In genomic region chr1:66438062-66438970, GRCh38 we compare ENCODE assay signal across 1 cellular context.
TF ChIP-seq lines count a peak whose summit lies in the region.

No MANE protein-coding gene starts in this region.

TF ChIP-seq in IMR-90, 13 proteins besides CTCF, POLR2A, EP300 and RAD21:
- no peak for TF ChIP-seq CHD1 (IDR thresholded peaks at IDR 0.05; ENCODE audit: low read depth, low read length)
- TF ChIP-seq BHLHE40 (IDR thresholded peaks at IDR 0.05; ENCODE audit: low read depth, low read length) = no peak
- no peak for TF ChIP-seq SMC3 (IDR thresholded peaks at IDR 0.05; ENCODE audit: low read depth, low read length)
- TF ChIP-seq NFE2L2 (IDR thresholded peaks at IDR 0.05; ENCODE audit: low read depth, low read length) = no peak
- TF ChIP-seq, protein P1, sequence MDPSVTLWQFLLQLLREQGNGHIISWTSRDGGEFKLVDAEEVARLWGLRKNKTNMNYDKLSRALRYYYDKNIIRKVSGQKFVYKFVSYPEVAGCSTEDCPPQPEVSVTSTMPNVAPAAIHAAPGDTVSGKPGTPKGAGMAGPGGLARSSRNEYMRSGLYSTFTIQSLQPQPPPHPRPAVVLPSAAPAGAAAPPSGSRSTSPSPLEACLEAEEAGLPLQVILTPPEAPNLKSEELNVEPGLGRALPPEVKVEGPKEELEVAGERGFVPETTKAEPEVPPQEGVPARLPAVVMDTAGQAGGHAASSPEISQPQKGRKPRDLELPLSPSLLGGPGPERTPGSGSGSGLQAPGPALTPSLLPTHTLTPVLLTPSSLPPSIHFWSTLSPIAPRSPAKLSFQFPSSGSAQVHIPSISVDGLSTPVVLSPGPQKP (IDR thresholded peaks at IDR 0.05; ENCODE audit: borderline replicate concordance, low read depth, low read length) = no peak
- no peak for TF ChIP-seq FOS (IDR thresholded peaks at IDR 0.05; ENCODE audit: low read depth, low read length)
- TF ChIP-seq MAFK (IDR thresholded peaks at IDR 0.05; ENCODE audit: low read depth, low read length) = no peak
- TF ChIP-seq MAZ (IDR thresholded peaks at IDR 0.05; ENCODE audit: borderline replicate concordance, low read depth, low read length) = no peak
- no peak for TF ChIP-seq CEBPB (IDR thresholded peaks at IDR 0.05; ENCODE audit: low read depth, low read length)
- TF ChIP-seq USF2 (IDR thresholded peaks at IDR 0.05; ENCODE audit: low read depth, low read length) = no peak
- TF ChIP-seq RCOR1 (IDR thresholded peaks at IDR 0.05; ENCODE audit: insufficient replicate concordance, low read length) = no peak
- no peak for TF ChIP-seq RFX5 (IDR thresholded peaks at IDR 0.05; ENCODE audit: low read depth, low read length)
